7 cellular contexts compared by ENCODE assay signal in the genomic region with DNA sequence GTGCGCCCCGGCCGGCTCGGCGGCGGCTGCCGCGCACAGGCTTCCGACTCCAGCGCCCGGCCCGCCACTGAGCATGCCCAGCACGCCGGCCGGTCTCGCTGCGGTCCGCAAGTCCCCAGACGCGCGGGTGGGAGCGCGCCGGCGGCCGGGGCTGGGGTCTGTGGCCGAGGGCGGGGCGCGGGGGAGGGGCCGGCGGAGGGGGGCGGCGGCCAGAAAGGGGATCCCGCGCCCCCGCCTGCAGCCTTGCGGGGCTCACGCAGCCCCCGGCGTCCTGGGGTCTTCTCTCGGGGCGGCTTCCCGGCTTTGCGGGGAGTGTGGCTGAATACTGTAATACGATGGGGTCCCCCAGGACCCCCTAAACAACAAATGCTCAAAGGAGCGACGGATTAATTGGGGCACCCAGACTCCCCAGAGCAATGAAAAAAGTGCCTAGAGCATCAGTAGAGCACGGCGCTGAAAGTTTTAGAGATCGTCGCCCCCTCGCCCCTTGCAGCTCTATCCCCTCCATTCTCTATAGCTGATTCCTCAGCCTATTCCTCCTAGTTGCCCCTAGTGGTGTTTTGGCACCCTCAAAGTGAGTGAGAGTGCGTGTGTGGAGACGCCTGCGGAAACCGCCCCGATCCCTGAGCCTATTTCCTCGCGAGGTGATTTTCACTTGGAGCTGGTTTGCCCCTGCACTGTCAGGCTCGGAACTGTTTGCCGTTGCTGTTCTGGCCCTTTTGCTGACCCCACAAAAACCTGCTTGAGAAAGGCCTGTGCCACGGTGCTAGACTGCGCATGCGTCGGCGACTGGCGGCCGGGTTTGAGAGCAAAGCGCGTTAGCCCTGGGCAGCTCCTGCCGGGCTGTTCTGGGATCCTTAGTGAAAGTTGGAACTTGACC. TPM values are rescaled to one million over a fixed set of nuclear protein-coding genes. Genes with fewer than 3 reads are reported as not detected.
DNase-seq lines count a peak whose midpoint lies in the region; ATAC-seq and TF ChIP-seq lines count a peak whose summit lies in the region.

A gene with protein sequence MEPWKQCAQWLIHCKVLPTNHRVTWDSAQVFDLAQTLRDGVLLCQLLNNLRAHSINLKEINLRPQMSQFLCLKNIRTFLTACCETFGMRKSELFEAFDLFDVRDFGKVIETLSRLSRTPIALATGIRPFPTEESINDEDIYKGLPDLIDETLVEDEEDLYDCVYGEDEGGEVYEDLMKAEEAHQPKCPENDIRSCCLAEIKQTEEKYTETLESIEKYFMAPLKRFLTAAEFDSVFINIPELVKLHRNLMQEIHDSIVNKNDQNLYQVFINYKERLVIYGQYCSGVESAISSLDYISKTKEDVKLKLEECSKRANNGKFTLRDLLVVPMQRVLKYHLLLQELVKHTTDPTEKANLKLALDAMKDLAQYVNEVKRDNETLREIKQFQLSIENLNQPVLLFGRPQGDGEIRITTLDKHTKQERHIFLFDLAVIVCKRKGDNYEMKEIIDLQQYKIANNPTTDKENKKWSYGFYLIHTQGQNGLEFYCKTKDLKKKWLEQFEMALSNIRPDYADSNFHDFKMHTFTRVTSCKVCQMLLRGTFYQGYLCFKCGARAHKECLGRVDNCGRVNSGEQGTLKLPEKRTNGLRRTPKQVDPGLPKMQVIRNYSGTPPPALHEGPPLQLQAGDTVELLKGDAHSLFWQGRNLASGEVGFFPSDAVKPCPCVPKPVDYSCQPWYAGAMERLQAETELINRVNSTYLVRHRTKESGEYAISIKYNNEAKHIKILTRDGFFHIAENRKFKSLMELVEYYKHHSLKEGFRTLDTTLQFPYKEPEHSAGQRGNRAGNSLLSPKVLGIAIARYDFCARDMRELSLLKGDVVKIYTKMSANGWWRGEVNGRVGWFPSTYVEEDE (minus strand): TSS at position 69 of the 880 bp plus-strand sequence. CDS start 311 bp downstream, outside the sequence.

- H3K9me3 ChIP-seq in duodenal mucosa (ENCODE audit: control insufficient read depth in 1 of 2, low read length in 2 of 2) (no peaks in the 10 kb centered on the region), left lung (no peaks in the 10 kb centered on the region)

- H3K9ac ChIP-seq in duodenal mucosa (ENCODE audit: low read depth in 1 of 2, low read length in 2 of 2), result peak within 1 kb of the TSS; percentile 27 to 56

- no peak within 1 kb of the TSS for H3K27ac ChIP-seq in duodenal mucosa (ENCODE audit: low read depth, low read length)
- peak within 1 kb of the TSS; percentile 60 to 96 for H3K27ac ChIP-seq in left lung

- H3K4me3 ChIP-seq in duodenal mucosa (ENCODE audit: low read depth in 1 of 2, low read length in 2 of 2), result peak within 1 kb of the TSS; percentile 81
- peak within 1 kb of the TSS; percentile 43 to 72 for H3K4me3 ChIP-seq in left lung

- peaks cover 0 to 5% of the 10 kb centered on the region in 2 donors for H3K27me3 ChIP-seq in duodenal mucosa (ENCODE audit: control insufficient read depth in 1 of 2, insufficient read depth in 2 of 2, low read length in 2 of 2)
- peaks cover 0 to 30% of the 10 kb centered on the region in 2 donors for H3K27me3 ChIP-seq in left lung

- intact Hi-C loops in left lung (cut with DNase I), result no loop called here

- H3K36me3 ChIP-seq in duodenal mucosa (ENCODE audit: control insufficient read depth in 1 of 2, insufficient read depth in 2 of 2, low read length in 2 of 2), result no peaks in the 10 kb centered on the region
- H3K36me3 ChIP-seq in left lung, result no peaks in the 10 kb centered on the region

- no peak for TF ChIP-seq CTCF in left lung (IDR thresholded peaks at IDR 0.05)

- ATAC-seq in GM18502 (IDR thresholded peaks at IDR 0.05; ENCODE audit: poor library complexity, unreplicated experiment), result peak; percentile 27
- ATAC-seq in left lung, result peak; percentile 74

- H3K4me1 ChIP-seq in duodenal mucosa (ENCODE audit: control insufficient read depth in 1 of 2, insufficient read depth in 2 of 2, low read length in 2 of 2) (peaks cover 9 to 20% of the 10 kb centered on the region in 2 donors), left lung (peaks cover 4 to 29% of the 10 kb centered on the region in 2 donors)

- DNase-seq in NCI-H345 treated with DMSO at 0.1 percent for 48 hours (lab: John Stamatoyannopoulos, UW; ENCODE audit: unreplicated experiment), result peak; percentile 77
- DNase-seq in activated CD4-positive, alpha-beta T cell treated with anti-CD3 and anti-CD28 coated beads, Interleukin-2, amount 50 U/mL, for 24 hours (ENCODE audit: low read depth in 1 of 2, low spot score in 1 of 2), result peak; percentile 51 to 56
- peak; percentile 83 to 95 for DNase-seq in left lung
- DNase-seq in stimulated activated CD4-positive, alpha-beta T cell treated with anti-CD3 and anti-CD28 coated beads, Interleukin-1b, Interleukin-23, amount 100 ng/mL, for 4 hours (ENCODE audit: low read depth in 2 of 2), result peak; percentile 40 to 57
- DNase-seq in NCI-H2196 treated with DMSO at 0.1 percent for 48 hours (lab: John Stamatoyannopoulos, UW; ENCODE audit: unreplicated experiment), result no peak

RNA-seq across cellular contexts. Expression of the gene that starts here (rescaled TPM):
- total RNA-seq in left lung, result 10 to 100 TPM in 1 of 2 donors, 1 to 10 TPM in 1; 7.3 to 14.5 TPM
